ENCODE assay signal across 8 cellular contexts in genomic region chr4:10116625-10117423, GRCh38. TPM values are rescaled to one million over a fixed set of nuclear protein-coding genes. Genes with fewer than 3 reads are reported as not detected.
A peak's percentile ranks its signal among the peaks of the same experiment; 100 is the strongest.
DNase-seq lines count a peak whose midpoint lies in the region; ATAC-seq and TF ChIP-seq lines count a peak whose summit lies in the region.

Gene WDR1 (minus strand): TSS chr4:10116799. CDS start chr4:10116666, 133 bp downstream.

- no peaks in the 10 kb centered on the region for H4K20me1 ChIP-seq in KMS-11 (ENCODE audit: insufficient read depth)

- ATAC-seq in GM21737 (IDR thresholded peaks at IDR 0.05; ENCODE audit: unreplicated experiment) (peak; percentile 90), Panc1 (peak; percentile 98)
- ATAC-seq in activated T-cell treated with anti-CD3 and anti-CD28 coated beads, Interleukin-2, amount 50 U/mL, for 72 hours (replicated peaks in 1 of 2): peak; percentile 84 to 86

- CTCF ChIA-PET in Panc1 (lab: Charles Lee): no interaction called here

- no peaks in the 10 kb centered on the region for H3K27me3 Mint-ChIP-seq in activated T-cell treated with anti-CD3 and anti-CD28 coated beads, Interleukin-2, amount 50 U/mL, for 72 hours (ENCODE audit: low read depth)

- H3K4me1 ChIP-seq in KMS-11 (ENCODE audit: low read depth, poor library complexity, severe bottlenecking): peaks cover 35% of the 10 kb centered on the region
- H3K4me1 ChIP-seq in Panc1 (ENCODE audit: control insufficient read depth, insufficient read depth, low read length): peaks cover 12% of the 10 kb centered on the region
- peaks cover 46 to 70% (median 66%) of the 10 kb centered on the region in 4 donors for H3K4me1 ChIP-seq in esophagus muscularis mucosa

- H3K4me2 ChIP-seq in KMS-11: peak within 1 kb of the TSS; percentile 71

- no peak for TF ChIP-seq EP300 in esophagus muscularis mucosa (IDR thresholded peaks at IDR 0.05)

- peak within 1 kb of the TSS; percentile 91 for H3K27ac ChIP-seq in KMS-11
- H3K27ac ChIP-seq in Panc1 (ENCODE audit: low read length): peak within 1 kb of the TSS; percentile 92
- H3K27ac ChIP-seq in esophagus muscularis mucosa (replicated peaks in 1 of 4): peak within 1 kb of the TSS; percentile 93 to 98 (median 94)

- DNase-seq in DMS79 (lab: John Stamatoyannopoulos, UW): peak; percentile 61
- DNase-seq in Panc1 (ENCODE audit: low read depth, low spot score): peak; percentile 47
- DNase-seq in activated T-cell treated with anti-CD3 and anti-CD28 coated beads, Interleukin-2, amount 50 U/mL, for 72 hours: peak; percentile 89 to 91
- peak; percentile 99 for DNase-seq in esophagus muscularis mucosa (ENCODE audit: extremely low spot score)
- peak; percentile 95 for DNase-seq in myocyte (ENCODE audit: low read depth)
- peak; percentile 86 to 90 for DNase-seq in stimulated activated CD8-positive, alpha-beta memory T cell treated with anti-CD3 and anti-CD28 coated beads, Interleukin-7, amount 100 ng/mL, for 4 hours (ENCODE audit: low read depth in 2 of 2)

- no TSS peak for BruUV-seq in Panc1 (replicated peaks; lab: Mats Ljungman, UMichigan)

- H3K36me3 Mint-ChIP-seq in activated T-cell treated with anti-CD3 and anti-CD28 coated beads, Interleukin-2, amount 50 U/mL, for 72 hours (ENCODE audit: insufficient read depth in 2 of 2): peaks cover 12 to 28% of the 10 kb centered on the region in 2 donors

- peaks cover 41% of the 10 kb centered on the region for H3K79me2 ChIP-seq in KMS-11 (ENCODE audit: insufficient read depth, low read depth)

- intact Hi-C loops in Panc1 (cut with micrococcal nuclease; ENCODE audit: unreplicated experiment): no loop called here
- intact Hi-C loops in esophagus muscularis mucosa (cut with DNase I): no loop called here

- no peak for TF ChIP-seq CTCF in KMS-11 (conservative IDR thresholded peaks at IDR 0.05; ENCODE audit: low read depth, low read length)
- TF ChIP-seq CTCF in Panc1 (IDR thresholded peaks at IDR 0.05): no peak
- no peak for TF ChIP-seq CTCF in esophagus muscularis mucosa (IDR thresholded peaks at IDR 0.05)

- H3K9me3 ChIP-seq in Panc1 (ENCODE audit: control insufficient read depth, insufficient read depth, low read depth, low read length) (no peaks in the 10 kb centered on the region), esophagus muscularis mucosa (no peaks in the 10 kb centered on the region)

- peak within 1 kb of the TSS; percentile 93 to 98 for H3K4me3 Mint-ChIP-seq in activated T-cell treated with anti-CD3 and anti-CD28 coated beads, Interleukin-2, amount 50 U/mL, for 72 hours

- POLR2A ChIA-PET in Panc1 (lab: Charles Lee): interaction anchor here (0.6 to 1.6 kb wide), 4 partner anchors 9 to 102 kb away, joined by 3 to 4 read pairs (median 3); no protein-coding TSS in a partner anchor

- H3K36me3 ChIP-seq in KMS-11 (ENCODE audit: insufficient read depth) (no peaks in the 10 kb centered on the region), Panc1 (ENCODE audit: control insufficient read depth, insufficient read depth, low read length) (peaks cover 9% of the 10 kb centered on the region), esophagus muscularis mucosa (peaks cover 0 to 39% (median 35%) of the 10 kb centered on the region in 4 donors)

- TF ChIP-seq POLR2A in esophagus muscularis mucosa (IDR thresholded peaks at IDR 0.05; ENCODE audit: low read depth): peak; percentile 94

- peaks cover 85% of the 10 kb centered on the region for H3K4me1 Mint-ChIP-seq in activated T-cell treated with anti-CD3 and anti-CD28 coated beads, Interleukin-2, amount 50 U/mL, for 72 hours (ENCODE audit: low read depth)

- no peaks in the 10 kb centered on the region for H3K9me3 Mint-ChIP-seq in activated T-cell treated with anti-CD3 and anti-CD28 coated beads, Interleukin-2, amount 50 U/mL, for 72 hours

- peak within 1 kb of the TSS; percentile 99 for H3K27ac Mint-ChIP-seq in activated T-cell treated with anti-CD3 and anti-CD28 coated beads, Interleukin-2, amount 50 U/mL, for 72 hours

- under 1% methylated on average over 22 of the region's 90 CpGs for WGBS in esophagus muscularis mucosa

- H2AFZ ChIP-seq in KMS-11 (ENCODE audit: low read depth): no peak within 1 kb of the TSS

- H3K4me3 ChIP-seq in KMS-11 (IDR thresholded peaks at IDR 0.05; ENCODE audit: insufficient read depth, low read depth, low read length) (peak within 1 kb of the TSS; percentile 51), Panc1 (ENCODE audit: low read depth in 2 of 2, low read length in 2 of 2) (peak within 1 kb of the TSS; percentile 71 to 77), esophagus muscularis mucosa (peak within 1 kb of the TSS; percentile 76 to 93 (median 88))

- peak within 1 kb of the TSS; percentile 85 for H3K9ac ChIP-seq in KMS-11

- in situ Hi-C loops in Panc1 (cut with HindIII; ENCODE audit: low pct_unique_long_range_greater_than_20kb, low sequenced_read_pairs): no loop called here

- H3K27me3 ChIP-seq in KMS-11 (ENCODE audit: insufficient read depth, low read depth) (no peaks in the 10 kb centered on the region), Panc1 (ENCODE audit: control insufficient read depth, insufficient read depth, low read length) (no peaks in the 10 kb centered on the region), esophagus muscularis mucosa (no peaks in the 10 kb centered on the region)

RNA-seq across cellular contexts. Expression of gene WDR1, which starts in this region (rescaled TPM):
- total RNA-seq in Panc1 (2021; ENCODE audit: unreplicated experiment) (260 TPM), esophagus muscularis mucosa (100 to 1,000 TPM; 361 to 536 (median 485) TPM), myocyte (128 and 156 TPM in 2 replicates)
- polyA plus RNA-seq in Panc1 (2012; ENCODE audit: insufficient read length): 339 TPM
- 100 to 1,000 TPM; 304 to 326 TPM for total RNA-seq in activated T-cell treated with anti-CD3 and anti-CD28 coated beads, Interleukin-2, amount 50 U/mL, for 72 hours
- 239 TPM for polyA plus RNA-seq in myocyte (2012)

Comparison
In these comparisons a context has a peak if more than half of its experiments do, and no peak if none do; other contexts are left out.
1. Peak in every context shown above with its lines: DNase-seq, ATAC-seq, H3K4me3 ChIP-seq and H3K27ac ChIP-seq.
2. DNase-seq: peak in every context shown above with its lines; median percentile 99 in esophagus muscularis mucosa; 95 in myocyte; 90 in activated T-cell treated with anti-CD3 and anti-CD28 coated beads, Interleukin-2, amount 50 U/mL, for 72 hours; 88 in stimulated activated CD8-positive, alpha-beta memory T cell treated with anti-CD3 and anti-CD28 coated beads, Interleukin-7, amount 100 ng/mL, for 4 hours; 61 in DMS79; 47 in Panc1.